8 cellular contexts compared by ENCODE assay signal in the genomic region with DNA sequence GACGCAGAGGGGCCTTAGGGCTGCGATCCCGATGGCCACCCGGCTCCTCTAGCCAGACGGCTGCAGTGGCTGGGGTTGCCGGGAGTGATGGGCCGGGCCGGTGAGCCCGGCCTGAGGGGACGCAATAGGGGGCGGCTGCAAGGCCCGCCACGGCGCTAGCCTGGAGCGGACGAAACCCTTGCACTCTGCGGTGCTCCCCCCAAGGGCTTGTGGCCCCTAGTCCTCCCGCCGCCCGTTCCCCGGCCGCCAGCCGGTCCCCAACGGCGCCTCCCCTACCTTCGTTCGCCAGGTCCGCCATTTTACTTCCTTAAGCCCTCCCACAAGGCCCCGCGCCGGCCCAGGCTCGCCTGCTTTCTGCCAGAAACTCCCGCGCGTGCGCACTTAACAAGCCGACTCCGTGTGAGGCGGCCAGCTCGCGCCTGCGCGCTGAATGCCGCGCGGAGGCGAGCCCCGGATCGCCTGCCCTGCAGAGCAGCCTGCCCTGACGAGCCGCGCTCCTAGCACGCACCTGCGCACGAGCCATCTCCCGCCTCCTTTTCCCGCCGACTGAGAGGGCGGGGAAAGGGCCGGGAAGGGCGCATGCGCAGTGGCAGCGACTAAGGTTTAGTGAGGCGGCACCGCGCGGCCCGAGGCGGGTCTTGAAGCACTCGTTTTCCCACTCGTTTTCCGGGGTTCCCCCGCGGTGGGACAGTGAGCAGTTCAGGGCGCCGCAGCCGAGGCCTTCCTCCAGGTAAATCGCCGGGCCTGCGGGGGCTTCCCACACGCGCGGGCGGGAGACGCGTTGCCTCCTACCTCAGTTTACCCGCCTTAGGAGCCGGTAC. TPM values are rescaled to one million over a fixed set of nuclear protein-coding genes. Genes with fewer than 3 reads are reported as not detected.
DNase-seq lines count a peak whose midpoint lies in the region; ATAC-seq and TF ChIP-seq lines count a peak whose summit lies in the region.

TSS of gene RANBP3 (minus strand) at position 356 of the 821 bp plus-strand sequence. CDS start at position 298, 58 bp downstream.

- peak; percentile 91 for ATAC-seq in HG02763 (IDR thresholded peaks at IDR 0.05; ENCODE audit: unreplicated experiment)

- H3K9ac ChIP-seq in adipocyte (ENCODE audit: low read length) (peak within 1 kb of the TSS; percentile 96), trophoblast cell (ENCODE audit: low read length) (peak within 1 kb of the TSS; percentile 99)

- peak within 1 kb of the TSS; percentile 87 for H3K18ac ChIP-seq in trophoblast cell (ENCODE audit: low read length)

- peak within 1 kb of the TSS; percentile 96 for H3K4ac ChIP-seq in trophoblast cell (ENCODE audit: low read depth, low read length)

- peak; percentile 50 for TF ChIP-seq POLR2A in transverse colon (IDR thresholded peaks at IDR 0.05)

- H2AK5ac ChIP-seq in trophoblast cell (ENCODE audit: low read length): peak within 1 kb of the TSS; percentile 45

- TF ChIP-seq CTCF in GM12865 (IDR thresholded peaks at IDR 0.05; ENCODE audit: insufficient read depth, low read depth, low read length, missing control alignments) (no peak), cardiac muscle cell (IDR thresholded peaks at IDR 0.05; ENCODE audit: low read depth, low read length) (no peak), transverse colon (IDR thresholded peaks at IDR 0.05) (no peak)

- H3K4me1 ChIP-seq in adipocyte (ENCODE audit: control insufficient read depth, insufficient read depth, low read length): peaks cover 31% of the 10 kb centered on the region
- H3K4me1 ChIP-seq in cardiac muscle cell (ENCODE audit: low read depth): peaks cover 6% of the 10 kb centered on the region
- H3K4me1 ChIP-seq in trophoblast cell (ENCODE audit: control insufficient read depth in 1 of 2, insufficient read depth in 2 of 2, low read length in 2 of 2): peaks cover 8 to 19% of the 10 kb centered on the region in 2 experiments
- peaks cover 36 to 63% (median 57%) of the 10 kb centered on the region in 4 donors for H3K4me1 ChIP-seq in transverse colon

- peaks cover 6% of the 10 kb centered on the region for H3K79me1 ChIP-seq in trophoblast cell (ENCODE audit: low read length)

- peak within 1 kb of the TSS; percentile 86 for H4K12ac ChIP-seq in trophoblast cell (ENCODE audit: low read depth, low read length)

- peak within 1 kb of the TSS; percentile 78 for H2BK120ac ChIP-seq in trophoblast cell (ENCODE audit: insufficient read depth, low read length, poor library complexity)

- peak within 1 kb of the TSS; percentile 87 for H3K14ac ChIP-seq in trophoblast cell (ENCODE audit: low read length)

- H4K91ac ChIP-seq in trophoblast cell (ENCODE audit: low read depth, low read length): peak within 1 kb of the TSS; percentile 91

- TF ChIP-seq EP300 in transverse colon (IDR thresholded peaks at IDR 0.05; ENCODE audit: low read depth): no peak

- H2BK12ac ChIP-seq in trophoblast cell (ENCODE audit: low read length): no peak within 1 kb of the TSS

- H3K4me2 ChIP-seq in trophoblast cell (ENCODE audit: low read length): peak within 1 kb of the TSS; percentile 96

- DNase-seq in GM12865 (ENCODE audit: low read depth): peak; percentile 100
- peak; percentile 95 for DNase-seq in NCI-H1417 treated with DMSO at 0.1 percent for 48 hours (lab: John Stamatoyannopoulos, UW)
- peak; percentile 97 for DNase-seq in SW480 (ENCODE audit: low spot score)
- DNase-seq in adipocyte (ENCODE audit: low read depth): peak; percentile 100
- peak; percentile 100 for DNase-seq in cardiac muscle cell (ENCODE audit: low read depth in 1 of 2, low spot score in 1 of 2)
- peak; percentile 100 for DNase-seq in trophoblast cell
- peak; percentile 99 for DNase-seq in transverse colon

- H3K27ac ChIP-seq in cardiac muscle cell: peak within 1 kb of the TSS; percentile 90
- peak within 1 kb of the TSS; percentile 82 for H3K27ac ChIP-seq in trophoblast cell (ENCODE audit: low read depth, low read length)
- peak within 1 kb of the TSS; percentile 91 to 95 (median 92) for H3K27ac ChIP-seq in transverse colon

- H3K9me3 ChIP-seq in adipocyte (ENCODE audit: control insufficient read depth, low read length) (no peaks in the 10 kb centered on the region), cardiac muscle cell (ENCODE audit: low read depth) (no peaks in the 10 kb centered on the region), trophoblast cell (ENCODE audit: insufficient read depth, low read depth, low read length) (peaks cover 2% of the 10 kb centered on the region), transverse colon (no peaks in the 10 kb centered on the region)

- peak within 1 kb of the TSS; percentile 95 for H4K8ac ChIP-seq in trophoblast cell (ENCODE audit: low read depth, low read length)

- H3K27me3 ChIP-seq in adipocyte (replicated peaks; ENCODE audit: control insufficient read depth, insufficient read depth, low read length) (no peaks in the 10 kb centered on the region), cardiac muscle cell (no peaks in the 10 kb centered on the region), trophoblast cell (ENCODE audit: insufficient read depth, low read length) (no peaks in the 10 kb centered on the region), transverse colon (no peaks in the 10 kb centered on the region)

- H2BK5ac ChIP-seq in trophoblast cell (ENCODE audit: low read depth, low read length, poor library complexity): peak within 1 kb of the TSS; percentile 68

- in situ Hi-C loops in transverse colon (cut with MboI; ENCODE audit: low pct_ligation_motif_present in 1 of 4, low pct_unique_long_range_greater_than_20kb in 1 of 4, low sequenced_read_pairs in 3 of 4): no loop called here

- peaks cover 7% of the 10 kb centered on the region for H3K36me3 ChIP-seq in adipocyte (ENCODE audit: control insufficient read depth, insufficient read depth, low read length, severe bottlenecking)
- no peaks in the 10 kb centered on the region for H3K36me3 ChIP-seq in cardiac muscle cell
- H3K36me3 ChIP-seq in trophoblast cell (ENCODE audit: control insufficient read depth in 1 of 2, insufficient read depth in 2 of 2, low read length in 2 of 2): peaks cover 7 to 8% of the 10 kb centered on the region in 2 experiments
- H3K36me3 ChIP-seq in transverse colon: no peaks in the 10 kb centered on the region

- H3K79me2 ChIP-seq in trophoblast cell (ENCODE audit: control insufficient read depth, insufficient read depth, low read length, poor library complexity): peaks cover 25% of the 10 kb centered on the region

- intact Hi-C loops in transverse colon (cut with DNase I; ENCODE audit: low total_unique reads): no loop called here

- H3K4me3 ChIP-seq in GM12865 (ENCODE audit: low read depth, low read length) (peak within 1 kb of the TSS; percentile 97), adipocyte (ENCODE audit: low read length) (peak within 1 kb of the TSS; percentile 92), cardiac muscle cell (peak within 1 kb of the TSS; percentile 67), trophoblast cell (ENCODE audit: low read depth, low read length) (peak within 1 kb of the TSS; percentile 99), transverse colon (peak within 1 kb of the TSS; percentile 91 to 99 (median 96))

- no CpG with 5 or more reads among the region's 88 CpGs for WGBS in trophoblast cell (ENCODE audit: extremely low coverage, insufficient coverage, insufficient read length)
- WGBS in transverse colon (ENCODE audit: low coverage in 1 of 2), 2 donors: 1% methylated on average over 67 of the region's 88 CpGs; no CpG with 5 or more reads in 1 of the 2 donors

- H2AFZ ChIP-seq in trophoblast cell (ENCODE audit: insufficient read depth, low read length, poor library complexity): peak within 1 kb of the TSS; percentile 78

- no peak within 1 kb of the TSS for H3K23ac ChIP-seq in trophoblast cell (ENCODE audit: low read length)

RNA-seq across cellular contexts. Expression of gene RANBP3, which starts in this region (rescaled TPM):
- total RNA-seq in cardiac muscle cell (102 and 108 TPM in 2 replicates), transverse colon (100 to 1,000 TPM in 1 of 4 donors, 10 to 100 TPM in 3; 58.9 to 175 (median 65.0) TPM)
- 17.7 and 18.3 TPM in 2 replicates for polyA plus RNA-seq in cardiac muscle cell
- polyA plus RNA-seq in trophoblast cell (2013): 85.2 and 95.7 TPM in 2 replicates

Comparison
In these comparisons a context has a peak if more than half of its experiments do, and no peak if none do; other contexts are left out.
1. Peak in every context shown above with its lines: DNase-seq, ATAC-seq, H3K4me3 ChIP-seq and H3K27ac ChIP-seq.